8 cellular contexts compared by ENCODE assay signal in the genomic region with DNA sequence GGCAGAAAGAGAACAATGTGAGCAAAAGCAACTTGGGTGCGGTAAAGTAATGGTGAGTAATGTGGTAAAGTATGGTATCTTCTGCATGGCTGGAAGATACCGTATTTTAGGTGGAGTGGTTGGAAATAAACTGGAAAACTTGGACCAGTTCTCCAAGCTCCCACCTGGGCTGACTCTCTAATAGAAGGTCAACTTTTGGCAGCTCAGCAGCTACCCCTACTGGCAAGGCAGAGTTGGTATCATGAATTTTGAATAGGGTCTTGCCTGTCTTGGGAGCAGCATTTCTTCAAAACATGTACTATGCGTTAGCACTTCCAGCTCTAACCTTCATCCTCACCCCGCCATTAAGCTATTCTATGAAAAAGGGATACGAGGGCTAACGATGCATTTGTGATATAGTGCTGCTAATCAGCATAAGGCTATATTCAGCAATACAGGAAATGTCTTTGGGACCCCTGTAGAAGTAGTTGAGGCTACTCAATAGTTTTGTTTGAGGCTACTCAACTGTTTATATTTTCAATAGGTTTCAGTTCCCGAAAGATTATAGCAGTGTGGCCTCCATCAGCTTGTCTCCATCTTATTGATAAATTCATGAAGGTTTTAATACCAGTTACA.
DNase-seq lines count a peak whose midpoint lies in the region; ATAC-seq and TF ChIP-seq lines count a peak whose summit lies in the region.

No MANE protein-coding gene starts in this region.

- H3K36me3 ChIP-seq in adrenal gland (replicated peaks in 1 of 2) = no peaks in the 10 kb centered on the region
- H3K36me3 ChIP-seq in CD8-positive, alpha-beta T cell (ENCODE audit: insufficient read depth, low read length) = no peaks in the 10 kb centered on the region

- POLR2A ChIA-PET in CD8-positive, alpha-beta T cell (lab: Charles Lee) = no interaction called here

- no peaks in the 10 kb centered on the region for H3K36me3 Mint-ChIP-seq in activated CD4-positive, alpha-beta T cell treated with anti-CD3 and anti-CD28 coated beads, Interleukin-2, amount 10 ng/mL, durations not matched to agents 24 days and 14 days (ENCODE audit: low read depth)
- H3K36me3 Mint-ChIP-seq in CD8-positive, alpha-beta T cell = no peaks in the 10 kb centered on the region

- no peaks in the 10 kb centered on the region for H3K4me1 ChIP-seq in adrenal gland (replicated peaks in 1 of 2)
- H3K4me1 ChIP-seq in CD8-positive, alpha-beta T cell (ENCODE audit: insufficient read depth, low read length) = no peaks in the 10 kb centered on the region

- no peak for TF ChIP-seq POLR2A in adrenal gland (IDR thresholded peaks at IDR 0.05)

- no peaks in the 10 kb centered on the region for H3K9me3 ChIP-seq in adrenal gland (replicated peaks in 1 of 3)
- H3K9me3 ChIP-seq in CD8-positive, alpha-beta T cell (ENCODE audit: low read length) = no peaks in the 10 kb centered on the region

- H3K4me3 Mint-ChIP-seq in activated CD4-positive, alpha-beta T cell treated with anti-CD3 and anti-CD28 coated beads, Interleukin-2, amount 10 ng/mL, durations not matched to agents 24 days and 14 days = no peak overlapping the region
- H3K4me3 Mint-ChIP-seq in CD8-positive, alpha-beta T cell = no peak overlapping the region

- TF ChIP-seq CTCF in adrenal gland (IDR thresholded peaks at IDR 0.05) = peak; percentile 19 to 65 (median 52)
- TF ChIP-seq CTCF in CD8-positive, alpha-beta T cell (IDR thresholded peaks at IDR 0.05) = no peak

- H3K9me3 Mint-ChIP-seq in activated CD4-positive, alpha-beta T cell treated with anti-CD3 and anti-CD28 coated beads, Interleukin-2, amount 10 ng/mL, durations not matched to agents 24 days and 14 days = no peaks in the 10 kb centered on the region
- no peaks in the 10 kb centered on the region for H3K9me3 Mint-ChIP-seq in CD8-positive, alpha-beta T cell

- H3K4me1 Mint-ChIP-seq in activated CD4-positive, alpha-beta T cell treated with anti-CD3 and anti-CD28 coated beads, Interleukin-2, amount 10 ng/mL, durations not matched to agents 24 days and 14 days = no peaks in the 10 kb centered on the region
- no peaks in the 10 kb centered on the region for H3K4me1 Mint-ChIP-seq in CD8-positive, alpha-beta T cell (ENCODE audit: low read depth)

- H3K27me3 ChIP-seq in adrenal gland = no peaks in the 10 kb centered on the region
- no peaks in the 10 kb centered on the region for H3K27me3 ChIP-seq in CD8-positive, alpha-beta T cell (ENCODE audit: insufficient read depth, low read length)

- H3K4me3 ChIP-seq in adrenal gland = no peak overlapping the region
- H3K4me3 ChIP-seq in CD8-positive, alpha-beta T cell (ENCODE audit: low read depth, low read length) = no peak overlapping the region

- peak; percentile 63 for DNase-seq in activated CD4-positive, alpha-beta T cell treated with anti-CD3 and anti-CD28 coated beads, Interleukin-2, amount 10 ng/mL, durations not matched to agents 24 days and 14 days
- no peak for DNase-seq in activated CD4-positive, alpha-beta T cell treated with anti-CD3 and anti-CD28 coated beads, Interleukin-2, amount 50 U/mL, for 4 hours
- peak; percentile 79 for DNase-seq in NCI-H2171 treated with DMSO at 0.1 percent for 48 hours (lab: John Stamatoyannopoulos, UW)
- peak; percentile 19 to 60 (median 36) for DNase-seq in adrenal gland
- peak; percentile 12 to 22 for DNase-seq in hippocampal formation (lab: John Stamatoyannopoulos, UW)
- peak; percentile 19 for DNase-seq in stimulated activated CD4-positive, alpha-beta T cell treated with anti-CD3 and anti-CD28 coated beads, Interleukin-4, amount 100 ng/mL, for 24 hours
- DNase-seq in CD8-positive, alpha-beta T cell = no peak

- H3K27me3 Mint-ChIP-seq in activated CD4-positive, alpha-beta T cell treated with anti-CD3 and anti-CD28 coated beads, Interleukin-2, amount 10 ng/mL, durations not matched to agents 24 days and 14 days = no peaks in the 10 kb centered on the region
- peaks cover 4% of the 10 kb centered on the region for H3K27me3 Mint-ChIP-seq in CD8-positive, alpha-beta T cell (ENCODE audit: low read depth)

- H3K27ac Mint-ChIP-seq in activated CD4-positive, alpha-beta T cell treated with anti-CD3 and anti-CD28 coated beads, Interleukin-2, amount 10 ng/mL, durations not matched to agents 24 days and 14 days = no peak overlapping the region
- no peak overlapping the region for H3K27ac Mint-ChIP-seq in CD8-positive, alpha-beta T cell

- WGBS in adrenal gland, 4 donors = 43 to 61% (median 52%) methylated on average over 7 of the region's 7 CpGs

- intact Hi-C loops in activated CD4-positive, alpha-beta T cell treated with anti-CD3 and anti-CD28 coated beads, Interleukin-2, amount 10 ng/mL, durations not matched to agents 24 days and 14 days (cut with micrococcal nuclease) = loop anchor here (5.0 to 10.0 kb wide), 3 partner anchors 898 to 1140 kb away; partner anchors contain the start of gene PTHLH
- intact Hi-C loops in adrenal gland (cut with DNase I) = no loop called here
- intact Hi-C loops in CD8-positive, alpha-beta T cell (cut with DNase I, micrococcal nuclease) = loop anchor here in 1 of 2 experiments (5.0 kb wide), 1 partner anchor 1140 kb away; no protein-coding TSS in a partner anchor

- H3K27ac ChIP-seq in adrenal gland = no peak overlapping the region
- H3K27ac ChIP-seq in CD8-positive, alpha-beta T cell (ENCODE audit: low read depth, low read length) = no peak overlapping the region

- ATAC-seq in HG02798 (IDR thresholded peaks at IDR 0.05; ENCODE audit: poor library complexity, unreplicated experiment) = peak; percentile 75
- no peak for ATAC-seq in CD8-positive, alpha-beta T cell

- CTCF ChIA-PET in CD8-positive, alpha-beta T cell (lab: Charles Lee) = no interaction called here

Comparison
In these comparisons a context has a peak if more than half of its experiments do, and no peak if none do; other contexts are left out.
1. DNase-seq: peak in activated CD4-positive, alpha-beta T cell treated with anti-CD3 and anti-CD28 coated beads, Interleukin-2, amount 10 ng/mL, durations not matched to agents 24 days and 14 days (single experiment), NCI-H2171 treated with DMSO at 0.1 percent for 48 hours (single experiment), adrenal gland (7 of 7), hippocampal formation (2 of 2) and stimulated activated CD4-positive, alpha-beta T cell treated with anti-CD3 and anti-CD28 coated beads, Interleukin-4, amount 100 ng/mL, for 24 hours (single experiment); none in activated CD4-positive, alpha-beta T cell treated with anti-CD3 and anti-CD28 coated beads, Interleukin-2, amount 50 U/mL, for 4 hours (0 of 2) and CD8-positive, alpha-beta T cell (0 of 7).